10 cellular contexts compared by ENCODE assay signal in the genomic region with DNA sequence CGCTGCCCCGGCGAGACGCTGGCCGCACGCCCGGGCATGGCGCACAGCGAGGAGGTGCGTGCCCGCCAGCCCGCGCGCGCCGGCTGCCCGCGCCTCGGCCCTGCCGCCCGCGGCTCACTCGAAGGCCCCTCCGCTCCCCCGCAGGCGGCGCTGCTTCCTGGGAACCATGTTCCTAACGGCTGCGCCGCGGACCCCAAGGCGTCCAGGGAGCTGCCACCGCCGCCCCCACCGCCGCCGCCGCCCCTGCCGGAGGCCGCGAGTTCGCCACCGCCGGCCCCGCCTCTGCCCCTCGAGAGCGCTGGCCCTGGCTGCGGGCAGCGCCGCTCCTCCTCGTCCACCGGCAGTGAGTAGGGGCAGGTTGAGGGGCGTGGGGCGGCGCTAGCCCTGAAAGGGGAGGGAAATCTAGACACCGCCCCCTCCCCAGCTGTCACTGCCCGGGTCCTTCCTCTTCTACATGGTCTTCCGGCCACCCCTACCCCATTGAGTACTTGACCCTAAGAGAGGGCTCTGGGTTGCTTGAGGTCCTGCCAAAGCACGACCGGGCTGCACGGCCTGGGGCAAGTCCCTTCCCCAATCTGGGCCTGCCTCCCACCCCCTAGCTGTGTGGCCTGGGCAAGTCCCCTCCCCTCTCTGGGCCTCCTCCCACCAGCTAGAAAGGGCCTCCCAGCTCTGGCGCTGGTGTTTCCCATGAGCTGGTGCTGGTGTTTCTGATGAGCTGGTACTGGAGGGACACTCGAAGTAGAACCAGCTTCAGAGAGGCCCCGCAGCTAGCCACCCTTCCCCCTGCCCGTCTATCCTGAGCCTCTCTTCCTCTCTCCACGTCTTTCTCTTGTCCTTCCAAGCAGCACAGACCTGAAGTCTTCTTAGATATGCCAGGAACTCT. TPM values are rescaled to one million over a fixed set of nuclear protein-coding genes. Genes with fewer than 3 reads are reported as not detected.
DNase-seq lines count a peak whose midpoint lies in the region; ATAC-seq, FAIRE-seq and TF ChIP-seq lines count a peak whose summit lies in the region.
"Had no signal": no experiment of that assay in that cellular context is flagged by ENCODE, and none has a peak within 500 bp of the region (broad histone marks: within the 10 kb centered on the region; RNA-seq: fewer than 3 reads in every experiment).

No MANE protein-coding gene starts in this region.

- peaks cover 21% of the 10 kb centered on the region for H3K4me1 Mint-ChIP-seq in activated T-helper 17 cell treated with anti-CD3 and anti-CD28 coated beads, Interleukin-2, amount 50 U/mL, for 72 hours
- no peaks in the 10 kb centered on the region for H3K4me1 Mint-ChIP-seq in HFFc6 (ENCODE audit: low read depth)

- no peaks in the 10 kb centered on the region for H3K36me3 Mint-ChIP-seq in activated T-helper 17 cell treated with anti-CD3 and anti-CD28 coated beads, Interleukin-2, amount 50 U/mL, for 72 hours (ENCODE audit: low read depth)
- no peaks in the 10 kb centered on the region for H3K36me3 Mint-ChIP-seq in HFFc6 (ENCODE audit: low read depth)

- H2AFZ ChIP-seq in GM23248, result no peak overlapping the region

- H3F3A ChIP-seq in GM23248 (ENCODE audit: insufficient read depth), result no peaks in the 10 kb centered on the region

- H3K4me1 ChIP-seq in A549, result 0 out of 3 replicates have a peak, but pooled peaks cover 2% of the 10 kb centered on the region
- no peaks in the 10 kb centered on the region for H3K4me1 ChIP-seq in GM23248 (ENCODE audit: insufficient read depth)

- H3K27ac Mint-ChIP-seq in activated T-helper 17 cell treated with anti-CD3 and anti-CD28 coated beads, Interleukin-2, amount 50 U/mL, for 72 hours, result peak overlapping the region; percentile 69
- no peak overlapping the region for H3K27ac Mint-ChIP-seq in HFFc6

- H3K4me3 ChIP-seq in A549, result peak overlapping the region; percentile 19; the same call in 2 of the 3 replicates
- no peak overlapping the region for H3K4me3 ChIP-seq in GM23248

- no peak for TF ChIP-seq POLR2A in A549 (IDR thresholded peaks at IDR 0.05; ENCODE audit: low read length)

- H3K79me2 ChIP-seq in GM23248 (ENCODE audit: insufficient read depth), result no peaks in the 10 kb centered on the region

- H3K27ac ChIP-seq in A549 (peak overlapping the region in 1 of 2 experiments; percentile 57; a peak in 2 of 6 replicates), GM23248 (no peak overlapping the region)

- H3K36me3 ChIP-seq in GM23248 (ENCODE audit: low read depth), result no peaks in the 10 kb centered on the region

- ATAC-seq in A549, result peak; percentile 11 to 38; a peak in 4 of 6 replicates
- ATAC-seq in activated T-helper 17 cell treated with anti-CD3 and anti-CD28 coated beads, Interleukin-2, amount 50 U/mL, for 72 hours (replicated peaks), result peak; percentile 75
- ATAC-seq in left lobe of liver, result peak; percentile 42
- ATAC-seq in HG02973 (IDR thresholded peaks at IDR 0.05; ENCODE audit: unreplicated experiment), result no peak

- H3K4me3 Mint-ChIP-seq in activated T-helper 17 cell treated with anti-CD3 and anti-CD28 coated beads, Interleukin-2, amount 50 U/mL, for 72 hours, result peak overlapping the region; percentile 74
- H3K4me3 Mint-ChIP-seq in HFFc6, result no peak overlapping the region

- TF ChIP-seq RAD21 in A549 (conservative IDR thresholded peaks at IDR 0.05 in 1 of 2, IDR thresholded peaks at IDR 0.05 in 1 of 2), result no peak

- 63% methylated on average over 4 of the region's 66 CpGs for WGBS in A549 (ENCODE audit: missing lambda C conversion rate)
- 5 to 10% methylated on average over 21 to 55 of the region's 66 CpGs for WGBS in GM23248 (ENCODE audit: low coverage in 1 of 2, low lambda C conversion rate in 2 of 2, missing lambda C conversion rate in 2 of 2), 2 experiments

- TF ChIP-seq CTCF in A549 (IDR thresholded peaks at IDR 0.05), result no peak
- no peak for TF ChIP-seq CTCF in HFFc6 (IDR thresholded peaks at IDR 0.05)

- TF ChIP-seq EP300 in A549 (IDR thresholded peaks at IDR 0.05), result no peak

- no peak for DNase-seq in A549 (ENCODE audit: low read depth in 1 of 2, low spot score in 1 of 2)
- DNase-seq in GM23248, result peak; percentile 51
- DNase-seq in left lobe of liver (ENCODE audit: low spot score), result peak; percentile 91
- no peak for DNase-seq in HFFc6
- DNase-seq in HPDE6-E6E7 (ENCODE audit: extremely low spot score), result no peak
- no peak for DNase-seq in mesenteric fat pad (ENCODE audit: low spot score)

- H3K27me3 ChIP-seq in GM23248 (replicated peaks; ENCODE audit: insufficient read depth), result peaks cover 55% of the 10 kb centered on the region

- CTCF ChIA-PET in A549 (lab: Yijun Ruan, JAX), result interaction anchor here (0.6 to 3.0 kb wide), 7 partner anchors 8 to 203 kb away, joined by 4 to 16 read pairs (median 4); no protein-coding TSS in a partner anchor

- H3K27me3 Mint-ChIP-seq in activated T-helper 17 cell treated with anti-CD3 and anti-CD28 coated beads, Interleukin-2, amount 50 U/mL, for 72 hours, result peaks cover 19% of the 10 kb centered on the region
- H3K27me3 Mint-ChIP-seq in HFFc6 (ENCODE audit: insufficient read depth), result peaks cover 48% of the 10 kb centered on the region

- H3K4me2 ChIP-seq in A549, result peak overlapping the region; percentile 57
- no peak overlapping the region for H3K4me2 ChIP-seq in GM23248 (ENCODE audit: unreplicated experiment)

- POLR2A ChIA-PET in A549 (lab: Yijun Ruan, JAX), result no interaction called here

- no peaks in the 10 kb centered on the region for H3K9me3 ChIP-seq in A549
- H3K9me3 ChIP-seq in GM23248 (ENCODE audit: low read depth), result no peaks in the 10 kb centered on the region

- no peak for FAIRE-seq in A549 (lab: Jason Lieb, UNC)
- FAIRE-seq: frontal cortex, GM18507 had no signal

- H3K9me3 Mint-ChIP-seq in activated T-helper 17 cell treated with anti-CD3 and anti-CD28 coated beads, Interleukin-2, amount 50 U/mL, for 72 hours, result no peaks in the 10 kb centered on the region
- H3K9me3 Mint-ChIP-seq in HFFc6, result no peaks in the 10 kb centered on the region

- in situ Hi-C loops in GM23248 (cut with MboI), result no loop called here

- H4K20me1 ChIP-seq in GM23248 (ENCODE audit: insufficient read depth), result no peaks in the 10 kb centered on the region

- no peak overlapping the region for H3K9ac ChIP-seq in GM23248

- no peaks in the 10 kb centered on the region for H3K9me2 ChIP-seq in GM23248 (ENCODE audit: insufficient read depth)

RNA-seq across cellular contexts. Expression of a gene that starts 17.0 kb away (rescaled TPM):
- polyA plus RNA-seq in A549 (2011; rRNA removed) (0.65 and 0.85 TPM in 2 replicates), A549 (2017; fragmentation: RNase III; extraction: RNeasy Plus Mini Kit Qiagen cat#74134 plus additional on column Dnase treatment) (3.0 to 4.5 TPM (median 3.4 TPM) in 3 replicates), GM23248 (2016; fragmentation: Nextera tagmentation; extraction: Ambion mirVana) (2.5 and 3.1 TPM in 2 replicates)
- 2.1 and 2.6 TPM in 2 replicates for polyA plus RNA-seq in A549 (2012; cell fraction: cytosol; rRNA removed)
- 23.2 and 24.6 TPM in 2 replicates for polyA plus RNA-seq in A549 (2012; cell fraction: nucleus; rRNA removed)
- 0.04 and 0.83 TPM in 2 replicates for polyA minus RNA-seq in A549 (2011; rRNA and poly(A)+ RNA removed)
- 5.6 and 12.1 TPM in 2 replicates for total RNA-seq in GM23248 (2014; rRNA removed; shearing (Covaris generic))
- 100 to 1,000 TPM; 132 to 199 TPM for total RNA-seq in activated T-helper 17 cell treated with anti-CD3 and anti-CD28 coated beads, Interleukin-2, amount 50 U/mL, for 72 hours
- total RNA-seq in left lobe of liver (2.1 TPM), mesenteric fat pad (6.0 TPM)
- total RNA-seq in HFFc6 (2021; fragmentation: NEBNext Ultra II Directional; extraction: Animal tissue kit (Norgen Biotek cat#: 25700)), result 1 to 10 TPM; 1.8 to 3.2 (median 2.7) TPM

RNA-seq across cellular contexts. Expression of a gene that starts 24.4 kb away (rescaled TPM):
- 0.13 and 0.22 TPM in 2 replicates for polyA plus RNA-seq in A549 (2011; rRNA removed)
- polyA plus RNA-seq in A549 (2012; cell fraction: cytosol; rRNA removed), result 0.22 and 0.29 TPM in 2 replicates
- polyA plus RNA-seq in A549 (2012; cell fraction: nucleus; rRNA removed), result 0.81 and 1.1 TPM in 2 replicates
- polyA plus RNA-seq in A549 (2017; fragmentation: RNase III; extraction: RNeasy Plus Mini Kit Qiagen cat#74134 plus additional on column Dnase treatment), result 0.17 to 0.28 TPM (median 0.18 TPM) in 3 replicates
- polyA minus RNA-seq in A549 (2011; rRNA and poly(A)+ RNA removed), result not detected in 2 replicates
- not detected in 2 replicates for total RNA-seq in GM23248 (2014; rRNA removed; shearing (Covaris generic))
- not detected in 2 replicates for polyA plus RNA-seq in GM23248 (2016; fragmentation: Nextera tagmentation; extraction: Ambion mirVana)
- 1 to 10 TPM in 1 of 2 donors, under 1 TPM in 1; 0.71 to 3.5 TPM for total RNA-seq in activated T-helper 17 cell treated with anti-CD3 and anti-CD28 coated beads, Interleukin-2, amount 50 U/mL, for 72 hours
- 172 TPM for total RNA-seq in left lobe of liver
- total RNA-seq in HFFc6 (2021; fragmentation: NEBNext Ultra II Directional; extraction: Animal tissue kit (Norgen Biotek cat#: 25700)), result not detected
- 0.80 TPM for total RNA-seq in mesenteric fat pad
- total RNA-seq: frontal cortex had no signal

RNA-seq across cellular contexts. Expression of a gene that starts 29.3 kb away (rescaled TPM):
- polyA plus RNA-seq in A549 (2011; rRNA removed), result 1.8 and 2.0 TPM in 2 replicates
- polyA plus RNA-seq in A549 (2012; cell fraction: cytosol; rRNA removed), result 2.0 and 2.2 TPM in 2 replicates
- polyA plus RNA-seq in A549 (2012; cell fraction: nucleus; rRNA removed), result 1.4 and 1.6 TPM in 2 replicates
- polyA plus RNA-seq in A549 (2017; fragmentation: RNase III; extraction: RNeasy Plus Mini Kit Qiagen cat#74134 plus additional on column Dnase treatment), result 0.75 to 1.3 TPM (median 0.79 TPM) in 3 replicates
- 0.54 and 0.87 TPM in 2 replicates for polyA minus RNA-seq in A549 (2011; rRNA and poly(A)+ RNA removed)
- total RNA-seq in GM23248 (2014; rRNA removed; shearing (Covaris generic)), result not detected in 2 replicates
- polyA plus RNA-seq in GM23248 (2016; fragmentation: Nextera tagmentation; extraction: Ambion mirVana), result not detected in 2 replicates
- total RNA-seq in activated T-helper 17 cell treated with anti-CD3 and anti-CD28 coated beads, Interleukin-2, amount 50 U/mL, for 72 hours, result under 1 TPM; 0.17 to 0.37 TPM
- total RNA-seq in left lobe of liver, result 0.13 TPM
- total RNA-seq in HFFc6 (2021; fragmentation: NEBNext Ultra II Directional; extraction: Animal tissue kit (Norgen Biotek cat#: 25700)), result under 1 TPM in 4 of 6 experiments, not detected in 2; 0.14 to 0.35 (median 0.30) TPM
- total RNA-seq in mesenteric fat pad, result 0.19 TPM
- total RNA-seq: frontal cortex had no signal

RNA-seq across cellular contexts. Expression of a gene that starts 42.5 kb away (rescaled TPM):
- polyA plus RNA-seq in A549 (2011; rRNA removed) (0.75 and 0.84 TPM in 2 replicates), A549 (2017; fragmentation: RNase III; extraction: RNeasy Plus Mini Kit Qiagen cat#74134 plus additional on column Dnase treatment) (2.4 to 3.4 TPM (median 3.1 TPM) in 3 replicates), GM23248 (2016; fragmentation: Nextera tagmentation; extraction: Ambion mirVana) (2.0 and 2.8 TPM in 2 replicates)
- polyA plus RNA-seq in A549 (2012; cell fraction: cytosol; rRNA removed), result 1.1 and 1.6 TPM in 2 replicates
- polyA plus RNA-seq in A549 (2012; cell fraction: nucleus; rRNA removed), result 7.2 and 9.2 TPM in 2 replicates
- 0.62 and 0.83 TPM in 2 replicates for polyA minus RNA-seq in A549 (2011; rRNA and poly(A)+ RNA removed)
- total RNA-seq in GM23248 (2014; rRNA removed; shearing (Covaris generic)), result 7.0 and 7.6 TPM in 2 replicates
- total RNA-seq in activated T-helper 17 cell treated with anti-CD3 and anti-CD28 coated beads, Interleukin-2, amount 50 U/mL, for 72 hours, result 1 to 10 TPM; 3.2 to 3.8 TPM
- total RNA-seq in left lobe of liver (1.1 TPM), mesenteric fat pad (9.3 TPM)
- total RNA-seq in HFFc6 (2021; fragmentation: NEBNext Ultra II Directional; extraction: Animal tissue kit (Norgen Biotek cat#: 25700)), result 1 to 10 TPM; 6.4 to 7.2 (median 6.6) TPM

RNA-seq across cellular contexts. Expression of a gene that starts 55.4 kb away (rescaled TPM):
- polyA plus RNA-seq in A549 (2011; rRNA removed) (49.6 and 50.9 TPM in 2 replicates), A549 (2017; fragmentation: RNase III; extraction: RNeasy Plus Mini Kit Qiagen cat#74134 plus additional on column Dnase treatment) (46.1 to 53.6 TPM (median 48.0 TPM) in 3 replicates), GM23248 (2016; fragmentation: Nextera tagmentation; extraction: Ambion mirVana) (74.7 and 79.2 TPM in 2 replicates)
- polyA plus RNA-seq in A549 (2012; cell fraction: cytosol; rRNA removed), result 143 and 151 TPM in 2 replicates
- 130 and 149 TPM in 2 replicates for polyA plus RNA-seq in A549 (2012; cell fraction: nucleus; rRNA removed)
- polyA minus RNA-seq in A549 (2011; rRNA and poly(A)+ RNA removed), result 32.2 and 33.2 TPM in 2 replicates
- 20.0 and 25.7 TPM in 2 replicates for total RNA-seq in GM23248 (2014; rRNA removed; shearing (Covaris generic))
- 10 to 100 TPM; 43.5 to 96.3 TPM for total RNA-seq in activated T-helper 17 cell treated with anti-CD3 and anti-CD28 coated beads, Interleukin-2, amount 50 U/mL, for 72 hours
- total RNA-seq in left lobe of liver (13.2 TPM), mesenteric fat pad (9.6 TPM)
- total RNA-seq in HFFc6 (2021; fragmentation: NEBNext Ultra II Directional; extraction: Animal tissue kit (Norgen Biotek cat#: 25700)), result 100 to 1,000 TPM; 103 to 125 (median 111) TPM

Comparison
In these comparisons a context has a peak if more than half of its experiments do, and no peak if none do; other contexts are left out.
1. DNase-seq: peak in GM23248 (single experiment) and left lobe of liver (single experiment); none in A549 (0 of 2), HFFc6 (single experiment), HPDE6-E6E7 (single experiment) and mesenteric fat pad (single experiment).
2. RNA of a gene that starts 17.0 kb away (total RNA-seq): 132 to 199 TPM in activated T-helper 17 cell treated with anti-CD3 and anti-CD28 coated beads, Interleukin-2, amount 50 U/mL, for 72 hours; 6.0 TPM in mesenteric fat pad (single experiment), 5.6 to 12.1 TPM in GM23248, 1.8 to 3.2 TPM in HFFc6 and 2.1 TPM in left lobe of liver (single experiment); every median in the first group is over 10 times any median in the second.
3. RNA of a gene that starts 24.4 kb away (total RNA-seq): 172 TPM in left lobe of liver (single experiment); 0.71 to 3.5 TPM in activated T-helper 17 cell treated with anti-CD3 and anti-CD28 coated beads, Interleukin-2, amount 50 U/mL, for 72 hours, 0.80 TPM in mesenteric fat pad (single experiment), not detected in HFFc6 and not detected in GM23248; every median in the first group is over 10 times any median in the second.